ENCODE assay signal across 1 cellular context in the genomic region with DNA sequence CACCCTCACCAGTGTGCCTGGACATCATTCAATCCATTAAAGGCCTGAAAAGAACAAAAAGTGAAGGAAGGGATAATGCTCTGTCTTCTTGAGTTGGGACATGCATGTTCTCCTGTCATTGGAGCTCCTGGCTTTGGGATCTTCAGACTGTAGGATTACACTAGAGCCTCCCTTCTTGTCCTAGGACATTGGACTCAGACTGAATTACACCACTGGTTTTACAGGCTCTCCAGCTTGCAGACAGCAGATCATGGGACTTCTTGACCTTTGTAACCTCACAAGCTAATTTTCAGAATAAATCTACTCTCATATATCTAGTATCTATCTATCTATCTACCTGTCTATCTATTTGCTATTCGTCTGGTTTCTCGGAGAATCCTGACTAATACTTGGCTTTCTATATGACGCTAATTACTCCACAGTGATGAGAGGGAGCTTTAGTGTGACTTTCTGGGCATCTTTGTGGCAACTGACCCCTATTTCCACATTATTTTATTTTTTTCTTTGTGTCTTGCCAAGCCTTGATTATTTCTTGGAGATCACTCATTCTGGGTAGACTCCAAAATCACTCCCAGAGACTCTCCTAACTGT.
TF ChIP-seq lines count a peak whose summit lies in the region.

No MANE protein-coding gene starts in this region.

TF ChIP-seq in HCT116, 20 proteins besides CTCF, POLR2A, EP300 and RAD21 (continued from another document):
- TF ChIP-seq EZH2phosphoT487 (IDR thresholded peaks at IDR 0.05; ENCODE audit: borderline replicate concordance), result no peak
- no peak for TF ChIP-seq TCF7L2 (IDR thresholded peaks at IDR 0.05; ENCODE audit: borderline replicate concordance, extremely low read depth, insufficient read depth, insufficient read length)
- no peak for TF ChIP-seq EGR1 (IDR thresholded peaks at IDR 0.05; ENCODE audit: low read depth)
- no peak for TF ChIP-seq ZFX (IDR thresholded peaks at IDR 0.05)
- TF ChIP-seq EZH2 (IDR thresholded peaks at IDR 0.05), result no peak
